ENCODE assay signal across 7 cellular contexts in the genomic region with DNA sequence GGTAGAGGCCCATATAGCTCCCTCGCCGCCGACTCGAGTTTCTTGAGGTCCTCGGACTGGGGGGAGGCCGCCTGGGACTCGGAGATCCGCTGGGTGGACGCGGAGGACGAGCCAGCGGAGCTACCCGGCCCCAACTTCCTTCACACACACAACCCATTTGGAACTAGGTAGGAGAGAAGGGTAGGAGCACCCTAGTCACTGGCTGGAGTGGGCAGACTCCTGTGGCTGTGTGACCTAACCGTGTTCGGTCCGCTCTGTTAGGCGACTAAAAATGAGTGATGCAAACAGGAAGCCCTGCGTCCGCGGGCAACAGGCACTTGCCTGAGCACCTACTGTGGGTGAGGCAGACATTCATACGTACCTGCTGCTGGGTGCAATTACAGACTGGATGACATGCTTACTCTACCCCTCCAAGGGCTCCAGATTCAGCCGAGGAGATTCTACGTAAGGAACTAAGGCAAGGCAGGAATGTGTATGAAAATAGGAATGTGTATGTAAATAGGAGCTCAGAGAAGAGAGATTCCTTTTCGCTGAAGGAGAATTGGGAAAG. TPM values are rescaled to one million over a fixed set of nuclear protein-coding genes. Genes with fewer than 3 reads are reported as not detected.
DNase-seq lines count a peak whose midpoint lies in the region; TF ChIP-seq lines count a peak whose summit lies in the region.

No MANE protein-coding gene starts in this region.

- peak overlapping the region; percentile 87 for H3K4me3 ChIP-seq in WERI-Rb-1 (ENCODE audit: low read depth, low read length)
- H3K4me3 ChIP-seq in mucosa of rectum (ENCODE audit: low read length in 2 of 2) = peak overlapping the region; percentile 85 to 96
- peak overlapping the region; percentile 75 to 97 (median 89) for H3K4me3 ChIP-seq in subcutaneous abdominal adipose tissue (ENCODE audit: low read depth in 1 of 5, low read length in 5 of 5)

- no peaks in the 10 kb centered on the region for H3K36me3 ChIP-seq in WERI-Rb-1
- H3K36me3 ChIP-seq in mucosa of rectum (ENCODE audit: control insufficient read depth in 2 of 2, insufficient read depth in 2 of 2, low read length in 2 of 2) = no peaks in the 10 kb centered on the region
- no peaks in the 10 kb centered on the region for H3K36me3 ChIP-seq in subcutaneous abdominal adipose tissue (ENCODE audit: control insufficient read depth in 5 of 5, insufficient read depth in 5 of 5, low read length in 5 of 5)

- H3K9me3 ChIP-seq in WERI-Rb-1 (ENCODE audit: severe bottlenecking) (no peaks in the 10 kb centered on the region), mucosa of rectum (ENCODE audit: control insufficient read depth in 2 of 2, low read length in 2 of 2) (no peaks in the 10 kb centered on the region), subcutaneous abdominal adipose tissue (ENCODE audit: control insufficient read depth in 5 of 5, low read length in 5 of 5) (no peaks in the 10 kb centered on the region)

- no peak for TF ChIP-seq CTCF in WERI-Rb-1 (IDR thresholded peaks at IDR 0.05; ENCODE audit: low read depth, low read length)

- peak overlapping the region; percentile 87 for H3K27ac ChIP-seq in WERI-Rb-1
- peak overlapping the region; percentile 91 to 95 for H3K27ac ChIP-seq in mucosa of rectum (ENCODE audit: low read depth in 2 of 2, low read length in 2 of 2)
- H3K27ac ChIP-seq in subcutaneous abdominal adipose tissue (ENCODE audit: low read depth, low read length) = peak overlapping the region; percentile 89

- DNase-seq in GF-D8 (lab: John Stamatoyannopoulos, UW) (peak; percentile 30), LoVo (ENCODE audit: low spot score) (peak; percentile 54), WERI-Rb-1 (no peak), dermis blood vessel endothelial cell (peak; percentile 57), cortex of kidney (lab: John Stamatoyannopoulos, UW) (no peak)

- peak overlapping the region; percentile 78 to 83 for H3K9ac ChIP-seq in mucosa of rectum (ENCODE audit: low read depth in 1 of 2, low read length in 2 of 2)
- peak overlapping the region; percentile 79 to 96 (median 94) for H3K9ac ChIP-seq in subcutaneous abdominal adipose tissue (ENCODE audit: low read length in 5 of 5)

- peaks cover 20 to 30% of the 10 kb centered on the region in 2 donors for H3K4me1 ChIP-seq in mucosa of rectum (ENCODE audit: control insufficient read depth in 2 of 2, insufficient read depth in 2 of 2, low read length in 2 of 2)
- peaks cover 11 to 33% (median 30%) of the 10 kb centered on the region in 5 donors for H3K4me1 ChIP-seq in subcutaneous abdominal adipose tissue (ENCODE audit: control insufficient read depth in 5 of 5, insufficient read depth in 5 of 5, low read length in 5 of 5)

- H3K27me3 ChIP-seq in WERI-Rb-1 (ENCODE audit: insufficient read depth, low read depth, severe bottlenecking) (no peaks in the 10 kb centered on the region), mucosa of rectum (ENCODE audit: control insufficient read depth in 2 of 2, insufficient read depth in 2 of 2, low read length in 2 of 2) (no peaks in the 10 kb centered on the region), subcutaneous abdominal adipose tissue (ENCODE audit: control insufficient read depth in 5 of 5, insufficient read depth in 4 of 5, low read length in 5 of 5) (no peaks in the 10 kb centered on the region)

RNA-seq across cellular contexts. Expression of a gene that starts 4.6 kb away (rescaled TPM):
- total RNA-seq in dermis blood vessel endothelial cell = 32.0 and 40.8 TPM in 2 replicates

Comparison
In these comparisons a context has a peak if more than half of its experiments do, and no peak if none do; other contexts are left out.
1. DNase-seq: peak in GF-D8 (single experiment), LoVo (single experiment) and dermis blood vessel endothelial cell (single experiment); none in WERI-Rb-1 (single experiment) and cortex of kidney (single experiment).
2. Peak in every context shown above with its lines, with median percentiles within 50 percentile points of each other: H3K27ac ChIP-seq and H3K4me3 ChIP-seq.